21 cellular contexts compared by ENCODE assay signal in the genomic region with DNA sequence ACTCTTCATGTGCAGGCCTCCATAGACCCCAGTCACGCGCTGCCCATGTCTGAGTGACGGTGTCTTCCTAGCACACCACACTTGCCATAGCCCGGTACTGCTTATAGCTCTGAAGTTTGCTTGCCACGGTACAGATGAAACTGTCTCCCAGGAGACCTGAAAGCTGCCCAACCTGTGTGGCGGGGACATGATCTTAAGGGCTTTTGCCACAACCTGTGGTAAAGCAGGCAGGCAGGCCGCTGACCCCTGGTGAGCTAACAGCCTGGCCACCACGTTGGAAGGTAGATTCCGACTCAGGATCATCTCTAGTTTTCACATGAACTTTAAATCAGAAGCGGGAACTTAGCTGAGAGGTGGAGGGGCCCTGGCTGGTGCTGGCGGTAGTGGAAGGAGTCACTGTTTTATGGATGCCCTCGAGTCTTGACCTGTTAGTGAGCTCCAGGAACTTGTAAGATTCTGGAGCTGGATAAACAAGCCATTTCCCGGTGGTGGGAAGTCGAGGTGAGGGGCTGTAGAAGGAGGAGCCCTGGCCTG.
DNase-seq lines count a peak whose midpoint lies in the region; ATAC-seq and TF ChIP-seq lines count a peak whose summit lies in the region.
"Had no signal": no experiment of that assay in that cellular context is flagged by ENCODE, and none has a peak within 500 bp of the region (broad histone marks: within the 10 kb centered on the region; RNA-seq: fewer than 3 reads in every experiment).

No MANE protein-coding gene starts in this region.

- no peaks in the 10 kb centered on the region for H3K27me3 ChIP-seq in vagina
- H3K27me3 ChIP-seq: BLaER1 had no signal

- H3K27me3 Mint-ChIP-seq in central memory CD8-positive, alpha-beta T cell: no peaks in the 10 kb centered on the region
- H3K27me3 Mint-ChIP-seq in nephron progenitor cell (ENCODE audit: low read depth, poor library complexity): peaks cover 4% of the 10 kb centered on the region

- no peaks in the 10 kb centered on the region for H3K9me3 Mint-ChIP-seq in central memory CD8-positive, alpha-beta T cell
- no peaks in the 10 kb centered on the region for H3K9me3 Mint-ChIP-seq in nephron progenitor cell
- H3K9me3 Mint-ChIP-seq: CD8-positive, alpha-beta T cell had no signal

- no peak overlapping the region for H3K4me3 Mint-ChIP-seq in central memory CD8-positive, alpha-beta T cell
- no peak overlapping the region for H3K4me3 Mint-ChIP-seq in nephron progenitor cell
- H3K4me3 Mint-ChIP-seq: CD8-positive, alpha-beta T cell had no signal

- no peak overlapping the region for H3K4me3 ChIP-seq in vagina
- H3K4me3 ChIP-seq: BLaER1 had no signal

- no peak for TF ChIP-seq POLR2A in vagina (IDR thresholded peaks at IDR 0.05)

- no peaks in the 10 kb centered on the region for H3K4me1 ChIP-seq in vagina

- DNase-seq in activated T-cell treated with anti-CD3 and anti-CD28 coated beads, Interleukin-2, amount 50 U/mL, for 48 hours: peak; percentile 9 to 10
- no peak for DNase-seq in activated T-cell treated with anti-CD3 and anti-CD28 coated beads, Interleukin-2, amount 50 U/mL, for 1 hour
- no peak for DNase-seq in central memory CD8-positive, alpha-beta T cell (ENCODE audit: low spot score in 2 of 2)
- DNase-seq in nephron progenitor cell (no peak), vagina (ENCODE audit: extremely low spot score in 2 of 2) (peak; percentile 82 to 94)
- DNase-seq in activated CD4-positive, CD25-positive, alpha-beta regulatory T cell (lab: John Stamatoyannopoulos, UW): no peak
- DNase-seq: DMS79 treated with DMSO at 0.1 percent for 48 hours, IMR-90, Kasumi-1, MM.1S, NCI-H1105, NCI-H1694 treated with DMSO at 0.1 percent for 48 hours, NCI-H2171, NCI-H446, NCI-H774, PC-3 had no signal

- no peak for ATAC-seq in central memory CD8-positive, alpha-beta T cell (replicated peaks; ENCODE audit: extremely low read depth, poor library complexity, severe bottlenecking)
- ATAC-seq in GM18502 (IDR thresholded peaks at IDR 0.05; ENCODE audit: poor library complexity, unreplicated experiment): no peak
- ATAC-seq in GM19395 (IDR thresholded peaks at IDR 0.05; ENCODE audit: unreplicated experiment): no peak
- ATAC-seq: CD8-positive, alpha-beta T cell; PC-3 had no signal

- H3K36me3 ChIP-seq in vagina: no peaks in the 10 kb centered on the region

- no peak overlapping the region for H3K27ac ChIP-seq in vagina
- H3K27ac ChIP-seq: BLaER1, RWPE1 had no signal

- H3K9me3 ChIP-seq in vagina: no peaks in the 10 kb centered on the region
- H3K9me3 ChIP-seq: BLaER1 had no signal

- intact Hi-C loops in vagina (cut with DNase I): no loop called here

- H3K36me3 Mint-ChIP-seq in central memory CD8-positive, alpha-beta T cell (ENCODE audit: insufficient read depth): peaks cover 15% of the 10 kb centered on the region
- peaks cover 18% of the 10 kb centered on the region for H3K36me3 Mint-ChIP-seq in nephron progenitor cell (ENCODE audit: low read depth)

- TF ChIP-seq CTCF in nephron progenitor cell (IDR thresholded peaks at IDR 0.05): no peak
- TF ChIP-seq CTCF in vagina (IDR thresholded peaks at IDR 0.05): no peak

- H3K4me1 Mint-ChIP-seq in central memory CD8-positive, alpha-beta T cell: peaks cover 5% of the 10 kb centered on the region
- H3K4me1 Mint-ChIP-seq in nephron progenitor cell: peaks cover 55% of the 10 kb centered on the region

- peak overlapping the region; percentile 35 for H3K27ac Mint-ChIP-seq in central memory CD8-positive, alpha-beta T cell (ENCODE audit: low read depth)
- peak overlapping the region; percentile 93 for H3K27ac Mint-ChIP-seq in nephron progenitor cell
- H3K27ac Mint-ChIP-seq: CD8-positive, alpha-beta T cell had no signal

Comparison
In these comparisons a context has a peak if more than half of its experiments do, and no peak if none do; other contexts are left out.
1. DNase-seq: peak in activated T-cell treated with anti-CD3 and anti-CD28 coated beads, Interleukin-2, amount 50 U/mL, for 48 hours (2 of 2) and vagina (2 of 2); none in activated T-cell treated with anti-CD3 and anti-CD28 coated beads, Interleukin-2, amount 50 U/mL, for 1 hour (single experiment), central memory CD8-positive, alpha-beta T cell (0 of 2), nephron progenitor cell (single experiment) and activated CD4-positive, CD25-positive, alpha-beta regulatory T cell (0 of 4).